8 cellular contexts compared by ENCODE assay signal in genomic region chr15:64046347-64047153, GRCh38. TPM values are rescaled to one million over a fixed set of nuclear protein-coding genes. Genes with fewer than 3 reads are reported as not detected.
DNase-seq lines count a peak whose midpoint lies in the region; ATAC-seq and TF ChIP-seq lines count a peak whose summit lies in the region.

Gene DAPK2 (minus strand): TSS chr15:64046485. CDS start chr15:64040261, 6,224 bp downstream.

- no peaks in the 10 kb centered on the region for H3K36me3 Mint-ChIP-seq in activated CD4-positive, alpha-beta T cell treated with anti-CD3 and anti-CD28 coated beads, Interleukin-2, amount 10 ng/mL, durations not matched to agents 24 days and 14 days (ENCODE audit: low read depth)

- peaks cover 0 to 21% of the 10 kb centered on the region in 2 donors for H3K27me3 ChIP-seq in left lung

- intact Hi-C loops in activated CD4-positive, alpha-beta T cell treated with anti-CD3 and anti-CD28 coated beads, Interleukin-2, amount 10 ng/mL, durations not matched to agents 24 days and 14 days (cut with micrococcal nuclease): loop anchor here (1.0 to 5.0 kb wide), 5 partner anchors 34 to 294 kb away; no protein-coding TSS in a partner anchor
- intact Hi-C loops in left lung (cut with DNase I): no loop called here

- no peaks in the 10 kb centered on the region for H3K9me3 ChIP-seq in left lung

- DNase-seq in D341Med (ENCODE audit: low spot score) (peak; percentile 97), NCI-H2171 (lab: John Stamatoyannopoulos, UW) (peak; percentile 68), dedifferentiated amniotic fluid mesenchymal stem cell (ENCODE audit: extremely low spot score) (peak; percentile 38), left lung (peak; percentile 71 to 96), cerebellar nuclear complex (lab: John Stamatoyannopoulos, UW) (no peak)
- DNase-seq in activated CD4-positive, alpha-beta T cell treated with anti-CD3 and anti-CD28 coated beads, Interleukin-2, amount 10 ng/mL, durations not matched to agents 24 days and 14 days: peak; percentile 93
- peak; percentile 73 to 77 for DNase-seq in stimulated activated CD4-positive, alpha-beta T cell treated with anti-CD3 and anti-CD28 coated beads, Interleukin-2, amount 100 ng/mL, for 24 hours

- TF ChIP-seq CTCF in left lung (IDR thresholded peaks at IDR 0.05): peak; percentile 78

- H3K36me3 ChIP-seq in left lung: no peaks in the 10 kb centered on the region

- H3K4me3 Mint-ChIP-seq in activated CD4-positive, alpha-beta T cell treated with anti-CD3 and anti-CD28 coated beads, Interleukin-2, amount 10 ng/mL, durations not matched to agents 24 days and 14 days: peak within 1 kb of the TSS; percentile 79

- peak within 1 kb of the TSS; percentile 54 to 56 for H3K4me3 ChIP-seq in left lung

- H3K27ac Mint-ChIP-seq in activated CD4-positive, alpha-beta T cell treated with anti-CD3 and anti-CD28 coated beads, Interleukin-2, amount 10 ng/mL, durations not matched to agents 24 days and 14 days: peak within 1 kb of the TSS; percentile 25

- peaks cover 20% of the 10 kb centered on the region for H3K4me1 Mint-ChIP-seq in activated CD4-positive, alpha-beta T cell treated with anti-CD3 and anti-CD28 coated beads, Interleukin-2, amount 10 ng/mL, durations not matched to agents 24 days and 14 days

- H3K27ac ChIP-seq in left lung: peak within 1 kb of the TSS; percentile 59 to 65

- no peaks in the 10 kb centered on the region for H3K9me3 Mint-ChIP-seq in activated CD4-positive, alpha-beta T cell treated with anti-CD3 and anti-CD28 coated beads, Interleukin-2, amount 10 ng/mL, durations not matched to agents 24 days and 14 days

- peak; percentile 61 for ATAC-seq in GM21723 (IDR thresholded peaks at IDR 0.05; ENCODE audit: unreplicated experiment)
- peak; percentile 90 for ATAC-seq in left lung

- H3K27me3 Mint-ChIP-seq in activated CD4-positive, alpha-beta T cell treated with anti-CD3 and anti-CD28 coated beads, Interleukin-2, amount 10 ng/mL, durations not matched to agents 24 days and 14 days: peaks cover 34% of the 10 kb centered on the region

- peaks cover 0 to 70% of the 10 kb centered on the region in 2 donors for H3K4me1 ChIP-seq in left lung

RNA-seq across cellular contexts. Expression of gene DAPK2, which starts in this region (rescaled TPM):
- 3.7 and 4.3 TPM in 2 replicates for total RNA-seq in activated CD4-positive, alpha-beta T cell treated with anti-CD3 and anti-CD28 coated beads, Interleukin-2, amount 10 ng/mL, durations not matched to agents 24 days and 14 days
- total RNA-seq in left lung: 10 to 100 TPM; 23.8 to 59.3 TPM

Comparison
In these comparisons a context has a peak if more than half of its experiments do, and no peak if none do; other contexts are left out.
1. DNase-seq: peak in D341Med (single experiment), NCI-H2171 (single experiment), activated CD4-positive, alpha-beta T cell treated with anti-CD3 and anti-CD28 coated beads, Interleukin-2, amount 10 ng/mL, durations not matched to agents 24 days and 14 days (single experiment), dedifferentiated amniotic fluid mesenchymal stem cell (single experiment), left lung (2 of 2) and stimulated activated CD4-positive, alpha-beta T cell treated with anti-CD3 and anti-CD28 coated beads, Interleukin-2, amount 100 ng/mL, for 24 hours (2 of 2); none in cerebellar nuclear complex (0 of 2).